Comparison of ENCODE assay signal across 1 cellular context in the genomic region with DNA sequence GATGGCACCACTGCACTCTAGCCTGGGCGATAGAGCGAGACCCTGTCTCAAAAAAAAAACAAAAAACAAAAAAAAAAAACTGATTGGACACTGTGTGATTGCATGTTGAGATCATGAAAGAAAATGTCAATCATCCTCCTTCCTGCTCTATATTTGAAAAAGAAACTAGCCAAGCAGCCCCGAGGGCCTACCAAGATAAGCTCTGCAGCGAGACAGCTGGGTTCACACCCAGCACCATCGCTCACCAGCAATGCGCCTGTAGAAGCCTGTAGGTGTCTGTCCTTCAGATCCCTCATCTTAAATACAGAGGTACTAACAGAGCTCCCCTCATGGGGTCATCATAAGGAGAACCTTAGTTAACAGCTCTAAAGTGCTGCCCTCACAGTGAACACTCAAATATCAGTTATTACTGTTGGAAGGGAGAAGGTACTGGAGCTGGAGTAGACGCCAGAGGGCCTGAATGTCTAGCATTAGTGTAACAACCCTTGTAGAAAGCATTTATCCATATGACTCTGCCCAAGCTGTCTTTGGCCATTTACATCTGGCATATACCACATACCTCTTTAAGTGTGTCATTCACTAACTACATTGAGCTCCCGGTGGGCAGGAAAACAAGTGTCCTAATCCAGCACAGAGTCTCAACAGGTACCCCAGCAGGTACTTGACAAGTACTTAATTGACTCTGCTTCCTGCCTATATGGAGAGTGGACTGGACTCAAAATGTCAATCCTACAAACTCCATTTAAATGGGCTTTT.
TF ChIP-seq lines count a peak whose summit lies in the region.

No MANE protein-coding gene starts in this region.

TF ChIP-seq in IMR-90, 13 proteins besides CTCF, POLR2A, EP300 and RAD21:
- TF ChIP-seq, protein P1, sequence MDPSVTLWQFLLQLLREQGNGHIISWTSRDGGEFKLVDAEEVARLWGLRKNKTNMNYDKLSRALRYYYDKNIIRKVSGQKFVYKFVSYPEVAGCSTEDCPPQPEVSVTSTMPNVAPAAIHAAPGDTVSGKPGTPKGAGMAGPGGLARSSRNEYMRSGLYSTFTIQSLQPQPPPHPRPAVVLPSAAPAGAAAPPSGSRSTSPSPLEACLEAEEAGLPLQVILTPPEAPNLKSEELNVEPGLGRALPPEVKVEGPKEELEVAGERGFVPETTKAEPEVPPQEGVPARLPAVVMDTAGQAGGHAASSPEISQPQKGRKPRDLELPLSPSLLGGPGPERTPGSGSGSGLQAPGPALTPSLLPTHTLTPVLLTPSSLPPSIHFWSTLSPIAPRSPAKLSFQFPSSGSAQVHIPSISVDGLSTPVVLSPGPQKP (IDR thresholded peaks at IDR 0.05; ENCODE audit: borderline replicate concordance, low read depth, low read length), result no peak
- TF ChIP-seq NFE2L2 (IDR thresholded peaks at IDR 0.05; ENCODE audit: low read depth, low read length) (no peak), MXI1 (IDR thresholded peaks at IDR 0.05; ENCODE audit: borderline replicate concordance, low read depth, low read length) (no peak), SMC3 (IDR thresholded peaks at IDR 0.05; ENCODE audit: low read depth, low read length) (no peak), MAZ (IDR thresholded peaks at IDR 0.05; ENCODE audit: borderline replicate concordance, low read depth, low read length) (no peak), RFX5 (IDR thresholded peaks at IDR 0.05; ENCODE audit: low read depth, low read length) (no peak), CEBPB (IDR thresholded peaks at IDR 0.05; ENCODE audit: low read depth, low read length) (no peak), MAFK (IDR thresholded peaks at IDR 0.05; ENCODE audit: low read depth, low read length) (no peak), CHD1 (IDR thresholded peaks at IDR 0.05; ENCODE audit: low read depth, low read length) (no peak), FOS (IDR thresholded peaks at IDR 0.05; ENCODE audit: low read depth, low read length) (no peak), RCOR1 (IDR thresholded peaks at IDR 0.05; ENCODE audit: insufficient replicate concordance, low read length) (no peak), BHLHE40 (IDR thresholded peaks at IDR 0.05; ENCODE audit: low read depth, low read length) (no peak)
- TF ChIP-seq, protein P2, sequence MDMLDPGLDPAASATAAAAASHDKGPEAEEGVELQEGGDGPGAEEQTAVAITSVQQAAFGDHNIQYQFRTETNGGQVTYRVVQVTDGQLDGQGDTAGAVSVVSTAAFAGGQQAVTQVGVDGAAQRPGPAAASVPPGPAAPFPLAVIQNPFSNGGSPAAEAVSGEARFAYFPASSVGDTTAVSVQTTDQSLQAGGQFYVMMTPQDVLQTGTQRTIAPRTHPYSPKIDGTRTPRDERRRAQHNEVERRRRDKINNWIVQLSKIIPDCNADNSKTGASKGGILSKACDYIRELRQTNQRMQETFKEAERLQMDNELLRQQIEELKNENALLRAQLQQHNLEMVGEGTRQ (IDR thresholded peaks at IDR 0.05; ENCODE audit: low read depth, low read length), result no peak
